In the genomic region with DNA sequence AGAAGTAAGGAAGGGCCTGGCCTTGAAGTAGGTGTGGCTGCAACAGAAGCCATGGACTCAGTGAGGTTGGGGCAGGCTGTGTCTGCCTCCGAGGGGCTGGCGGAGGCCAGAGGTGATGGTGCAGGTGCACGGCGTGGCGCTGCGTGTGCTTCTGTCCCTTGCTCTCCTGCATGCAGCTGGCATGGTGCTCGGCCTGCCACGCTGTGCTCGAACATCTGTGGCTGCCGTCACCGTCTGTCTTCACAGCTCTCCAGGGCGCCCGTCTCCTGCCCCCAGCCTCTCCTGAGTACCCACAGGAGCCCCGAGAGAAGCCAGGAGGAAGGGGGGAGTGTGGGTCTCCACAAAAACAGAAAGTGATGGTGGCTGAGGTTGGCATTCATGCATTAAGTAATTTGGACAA, we compare ENCODE assay signal across 20 cellular contexts.
DNase-seq lines count a peak whose midpoint lies in the region; FAIRE-seq and TF ChIP-seq lines count a peak whose summit lies in the region.
"Had no signal": no experiment of that assay in that cellular context is flagged by ENCODE, and none has a peak within 500 bp of the region (broad histone marks: within the 10 kb centered on the region; RNA-seq: fewer than 3 reads in every experiment).

No MANE protein-coding gene starts in this region.

- peaks cover 66% of the 10 kb centered on the region for H3K27me3 Mint-ChIP-seq in Calu3 (ENCODE audit: unreplicated experiment)

- no peak for TF ChIP-seq POLR2A in spleen (IDR thresholded peaks at IDR 0.05)

- no peak for TF ChIP-seq CTCF in kidney (IDR thresholded peaks at IDR 0.05; ENCODE audit: borderline replicate concordance, extremely low read depth, insufficient read depth)
- TF ChIP-seq CTCF in spleen (IDR thresholded peaks at IDR 0.05 in 8 of 11, conservative IDR thresholded peaks at IDR 0.05 in 3 of 11), result no peak
- no peak for TF ChIP-seq CTCF in Calu3 (IDR thresholded peaks at IDR 0.05; ENCODE audit: unreplicated experiment)

- H3K4me3 Mint-ChIP-seq in Calu3 (ENCODE audit: low read depth, unreplicated experiment), result no peak overlapping the region
- H3K4me3 Mint-ChIP-seq: CD8-positive, alpha-beta memory T cell; IgD-negative memory B cell had no signal

- no peak for FAIRE-seq in kidney (lab: Jason Lieb, UNC)
- FAIRE-seq: GM12892, HTR-8/SVneo had no signal

- DNase-seq in 8988T, result peak; percentile 3
- DNase-seq in H7, result peak; percentile 26
- peak; percentile 22 for DNase-seq in kidney
- peak; percentile 62 for DNase-seq in spleen
- DNase-seq in mucosa of gallbladder (ENCODE audit: low spot score), result no peak
- DNase-seq in NCI-H1694 treated with DMSO at 0.1 percent for 48 hours (lab: John Stamatoyannopoulos, UW), result no peak
- no peak for DNase-seq in Calu3
- DNase-seq: CD8-positive, alpha-beta memory T cell; DMS79; Karpas-422; NCI-H1417 treated with DMSO at 0.1 percent for 48 hours; NCI-H1930; NCI-H226; NCI-H524; PC-9 had no signal

- CTCF ChIA-PET in Calu3 (lab: Charles Lee), result no interaction called here

- H3K9me3 Mint-ChIP-seq in Calu3 (ENCODE audit: low read depth, unreplicated experiment), result no peaks in the 10 kb centered on the region
- H3K9me3 Mint-ChIP-seq: IgD-negative memory B cell had no signal

- H3K9ac ChIP-seq in kidney (ENCODE audit: low read length in 2 of 2), result no peak overlapping the region
- H3K9ac ChIP-seq: BLaER1 treated with 17β-estradiol and CSF1 and Interleukin-3, amounts not matched to agents 10 nM and 100 nM had no signal

- H3K27ac ChIP-seq in kidney (ENCODE audit: low read depth in 2 of 2, low read length in 2 of 2) (no peak overlapping the region), spleen (no peak overlapping the region)
- H3K27ac ChIP-seq: BLaER1 treated with 17β-estradiol and CSF1 and Interleukin-3, amounts not matched to agents 10 nM and 100 nM; PC-9 had no signal

- intact Hi-C loops in kidney (cut with DNase I), result no loop called here
- intact Hi-C loops in spleen (cut with DNase I; ENCODE audit: low total_unique reads), result no loop called here
- intact Hi-C loops in Calu3 (cut with micrococcal nuclease; ENCODE audit: unreplicated experiment), result no loop called here

- H3K4me1 Mint-ChIP-seq in Calu3 (ENCODE audit: low read depth, unreplicated experiment), result no peaks in the 10 kb centered on the region
- H3K4me1 Mint-ChIP-seq: CD8-positive, alpha-beta memory T cell had no signal

- H3K36me3 ChIP-seq in H7 (replicated peaks; ENCODE audit: control insufficient read depth, insufficient read depth, low read length), result no peaks in the 10 kb centered on the region
- H3K36me3 ChIP-seq in kidney (ENCODE audit: control insufficient read depth in 1 of 2, insufficient read depth in 2 of 2, low read length in 2 of 2), result no peaks in the 10 kb centered on the region
- H3K36me3 ChIP-seq in spleen, result no peaks in the 10 kb centered on the region
- H3K36me3 ChIP-seq: BLaER1 treated with 17β-estradiol and CSF1 and Interleukin-3, amounts not matched to agents 10 nM and 100 nM; HAP-1 had no signal

- H3K36me3 Mint-ChIP-seq in Calu3 (ENCODE audit: insufficient read depth, unreplicated experiment), result peaks cover 6% of the 10 kb centered on the region
- H3K36me3 Mint-ChIP-seq: CD8-positive, alpha-beta memory T cell; IgD-negative memory B cell had no signal

- no TSS peak for BruUV-seq in Calu3 (replicated peaks; lab: Mats Ljungman, UMichigan)

- H3K4me1 ChIP-seq in kidney (ENCODE audit: control insufficient read depth in 1 of 2, insufficient read depth in 1 of 2, low read depth in 1 of 2, low read length in 2 of 2) (no peaks in the 10 kb centered on the region), spleen (no peaks in the 10 kb centered on the region)
- H3K4me1 ChIP-seq: BLaER1 treated with 17β-estradiol and CSF1 and Interleukin-3, amounts not matched to agents 10 nM and 100 nM; HAP-1 had no signal

- WGBS in spleen, 5 donors, result 85 to 93% (median 88%) methylated on average over 11 to 14 of the region's 14 CpGs

- H3K27ac Mint-ChIP-seq in Calu3 (ENCODE audit: unreplicated experiment), result no peak overlapping the region
- H3K27ac Mint-ChIP-seq: IgD-negative memory B cell had no signal

- no peak overlapping the region for H3K4me3 ChIP-seq in H7 (ENCODE audit: insufficient read depth, low read depth, low read length)
- H3K4me3 ChIP-seq in kidney (ENCODE audit: low read length in 2 of 2), result no peak overlapping the region
- no peak overlapping the region for H3K4me3 ChIP-seq in spleen
- H3K4me3 ChIP-seq: BLaER1 treated with 17β-estradiol and CSF1 and Interleukin-3, amounts not matched to agents 10 nM and 100 nM; HAP-1; PC-9 had no signal

- H3K27me3 ChIP-seq in H7 (ENCODE audit: control insufficient read depth, insufficient read depth, low read length) (no peaks in the 10 kb centered on the region), spleen (replicated peaks in 1 of 7) (peaks cover 0 to 33% (median 0%) of the 10 kb centered on the region in 7 donors)
- H3K27me3 ChIP-seq: BLaER1 treated with 17β-estradiol and CSF1 and Interleukin-3, amounts not matched to agents 10 nM and 100 nM had no signal

- H3K9me3 ChIP-seq in kidney (ENCODE audit: control insufficient read depth in 1 of 2, low read length in 2 of 2) (no peaks in the 10 kb centered on the region), spleen (no peaks in the 10 kb centered on the region)
- H3K9me3 ChIP-seq: BLaER1 treated with 17β-estradiol and CSF1 and Interleukin-3, amounts not matched to agents 10 nM and 100 nM; HAP-1 had no signal

Comparison
In these comparisons a context has a peak if more than half of its experiments do, and no peak if none do; other contexts are left out.
1. DNase-seq: peak in 8988T (single experiment), H7 (single experiment), kidney (single experiment) and spleen (single experiment); none in mucosa of gallbladder (single experiment), NCI-H1694 treated with DMSO at 0.1 percent for 48 hours (single experiment) and Calu3 (single experiment).